Comparison of ENCODE assay signal across 10 cellular contexts in genomic region chrX:13005671-13006473, GRCh38. TPM values are rescaled to one million over a fixed set of nuclear protein-coding genes. Genes with fewer than 3 reads are reported as not detected.
DNase-seq lines count a peak whose midpoint lies in the region; ATAC-seq, FAIRE-seq and TF ChIP-seq lines count a peak whose summit lies in the region.
"Had no signal": no experiment of that assay in that cellular context is flagged by ENCODE, and none has a peak within 500 bp of the region (broad histone marks: within the 10 kb centered on the region; RNA-seq: fewer than 3 reads in every experiment).

No MANE protein-coding gene starts in this region.

- ATAC-seq in GM18502 (IDR thresholded peaks at IDR 0.05; ENCODE audit: poor library complexity, unreplicated experiment) (peak; percentile 70), GM21786 (IDR thresholded peaks at IDR 0.05; ENCODE audit: unreplicated experiment) (peak; percentile 52), foreskin keratinocyte (no peak)

- WGBS in esophagus muscularis mucosa = 50% methylated on average over 9 of the region's 9 CpGs

- H3K27ac ChIP-seq in esophagus muscularis mucosa (replicated peaks in 1 of 4) (peak overlapping the region; percentile 14 to 60 (median 40)), foreskin keratinocyte (no peak overlapping the region)
- H3K27ac ChIP-seq: epithelial cell of prostate had no signal

- TF ChIP-seq CTCF in esophagus muscularis mucosa (IDR thresholded peaks at IDR 0.05) (no peak), foreskin keratinocyte (conservative IDR thresholded peaks at IDR 0.05) (no peak)

- intact Hi-C loops in esophagus muscularis mucosa (cut with DNase I) = no loop called here

- no peaks in the 10 kb centered on the region for H3K9me3 ChIP-seq in esophagus muscularis mucosa

- DNase-seq in NAMALWA (ENCODE audit: low spot score) = peak; percentile 43
- DNase-seq in esophagus muscularis mucosa (ENCODE audit: extremely low spot score) = no peak
- no peak for DNase-seq in UCSD-AML1 (lab: John Stamatoyannopoulos, UW; ENCODE audit: unreplicated experiment)
- DNase-seq in H54 (ENCODE audit: insufficient read length, low spot score) = no peak
- DNase-seq in NCI-H2196 (lab: John Stamatoyannopoulos, UW; ENCODE audit: unreplicated experiment) = no peak
- DNase-seq in foreskin keratinocyte = no peak

- TF ChIP-seq EP300 in esophagus muscularis mucosa (IDR thresholded peaks at IDR 0.05) = no peak

- no peak overlapping the region for H3K4me3 ChIP-seq in esophagus muscularis mucosa

- TF ChIP-seq POLR2A in esophagus muscularis mucosa (IDR thresholded peaks at IDR 0.05; ENCODE audit: low read depth) (no peak), H54 (IDR thresholded peaks at IDR 0.05; ENCODE audit: low read depth, low read length) (no peak)

- H3K27me3 ChIP-seq in esophagus muscularis mucosa = no peaks in the 10 kb centered on the region
- no peaks in the 10 kb centered on the region for H3K27me3 ChIP-seq in foreskin keratinocyte

- H3K4me1 ChIP-seq in esophagus muscularis mucosa (peaks cover 6 to 45% (median 30%) of the 10 kb centered on the region in 4 donors), foreskin keratinocyte (peaks cover 17% of the 10 kb centered on the region)

- no peaks in the 10 kb centered on the region for H3K36me3 ChIP-seq in esophagus muscularis mucosa

- FAIRE-seq in H54 (lab: Jason Lieb, UNC) = no peak

RNA-seq across cellular contexts. Expression of gene TMSB4X, which starts 31.0 kb away (rescaled TPM):
- 1,000 to 10,000 TPM; 3,072 to 3,725 (median 3,326) TPM for total RNA-seq in esophagus muscularis mucosa
- 1,702 and 2,721 TPM in 2 replicates for total RNA-seq in foreskin keratinocyte
- polyA plus RNA-seq in foreskin keratinocyte = 2,710 and 4,192 TPM in 2 replicates

RNA-seq across cellular contexts. Expression of gene FAM9C, which starts 38.5 kb away (rescaled TPM):
- total RNA-seq in esophagus muscularis mucosa = not detected
- total RNA-seq in foreskin keratinocyte = not detected in 2 replicates
- polyA plus RNA-seq in foreskin keratinocyte = not detected in 2 replicates
- total RNA-seq: LHCN-M2 had no signal
